In genomic region chr7:91455411-91455810, GRCh38 we compare ENCODE assay signal across 25 cellular contexts.
"Had no signal": no experiment of that assay in that cellular context is flagged by ENCODE, and none has a peak within 500 bp of the region (broad histone marks: within the 10 kb centered on the region; RNA-seq: fewer than 3 reads in every experiment).

No MANE protein-coding gene starts in this region.

- H3K27ac ChIP-seq: hepatocyte, left ventricle myocardium inferior, pancreas, prostate gland, sigmoid colon, spleen, suprapubic skin, thoracic aorta, tibial artery, upper lobe of right lung had no signal

- DNase-seq: islet precursor cell; left ventricle myocardium inferior; midbrain; mucosa of descending colon; naive thymus-derived CD4-positive, alpha-beta T cell; nucleus accumbens; pancreas; posterior cingulate gyrus; retina; right cardiac atrium; sigmoid colon; small intestine; spleen; stimulated activated CD4-positive, alpha-beta T cell treated with anti-CD3 and anti-CD28 coated beads, Interleukin-4, amount 100 ng/mL, for 24 hours; stimulated activated naive CD4-positive, alpha-beta T cell; tibial artery; trophoblast cell; upper lobe of right lung had no signal

- H3K4me1 ChIP-seq: left ventricle myocardium inferior, pancreas, prostate gland, sigmoid colon, spleen, suprapubic skin, upper lobe of right lung had no signal

- H3K9me3 ChIP-seq: pancreas, prostate gland, sigmoid colon, suprapubic skin, upper lobe of right lung had no signal

- H3K27me3 ChIP-seq: hepatocyte, pancreas, sigmoid colon, spleen, suprapubic skin, tibial artery, upper lobe of right lung had no signal

- ATAC-seq: mucosa of descending colon; naive thymus-derived CD4-positive, alpha-beta T cell; natural killer cell treated with Interleukin-12 subunit alpha and Interleukin-12 subunit beta and Interleukin-15 and Interleukin-18, amount 100 ng/mL, for 72 hours; pancreas; right cardiac atrium; stimulated activated effector memory CD8-positive, alpha-beta T cell treated with anti-CD3 and anti-CD28 coated beads, Interleukin-12 subunit alpha, Interleukin-12 subunit beta, amount 100 ng/mL, for 72 hours; upper lobe of right lung had no signal

- H3K4me2 ChIP-seq: hepatocyte had no signal

- H3K4me3 ChIP-seq: hepatocyte, left ventricle myocardium inferior, lung, mucosa of descending colon, pancreas, prostate gland, sigmoid colon, spleen, suprapubic skin, thoracic aorta, tibial artery, upper lobe of right lung had no signal

- H3K36me3 ChIP-seq: left ventricle myocardium inferior, pancreas, prostate gland, sigmoid colon, spleen, suprapubic skin, thoracic aorta, tibial artery, upper lobe of right lung had no signal

- H2AFZ ChIP-seq: hepatocyte had no signal
